Comparison of ENCODE assay signal across 31 cellular contexts in the genomic region with DNA sequence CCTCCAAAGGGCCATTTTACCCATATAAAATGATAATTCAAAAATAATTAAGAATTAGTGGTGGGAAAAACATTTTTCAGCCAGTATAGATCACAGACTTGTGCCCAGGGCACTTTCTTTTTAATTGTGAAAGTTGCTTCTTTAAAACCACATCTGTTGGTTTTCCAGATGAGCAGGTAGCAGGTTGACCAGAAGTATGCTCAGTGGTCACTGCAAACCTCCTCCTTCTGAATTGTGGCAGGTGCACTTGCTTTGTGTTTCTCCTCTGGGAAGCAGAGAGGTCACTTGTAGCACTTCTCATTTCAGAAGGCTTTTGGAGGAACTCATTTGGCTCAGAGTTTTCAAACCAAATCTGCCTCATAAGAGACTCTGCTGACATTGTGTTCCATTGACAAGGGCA.
"Had no signal": no experiment of that assay in that cellular context is flagged by ENCODE, and none has a peak within 500 bp of the region (broad histone marks: within the 10 kb centered on the region; RNA-seq: fewer than 3 reads in every experiment).

No MANE protein-coding gene starts in this region.

- H3K4me3 ChIP-seq: PC-9 had no signal

- H2AFZ ChIP-seq: PC-9 had no signal

- H3K4me2 ChIP-seq: PC-9 had no signal

- DNase-seq: activated CD4-positive, alpha-beta memory T cell treated with anti-CD3 and anti-CD28 coated beads, Interleukin-2, amount 10 ng/mL, durations not matched to agents 7 days and 5 days; activated CD4-positive, alpha-beta T cell treated with anti-CD3 and anti-CD28 coated beads for 1 hour; activated CD4-positive, alpha-beta T cell treated with anti-CD3 and anti-CD28 coated beads for 48 hours; activated CD4-positive, CD25-positive, alpha-beta regulatory T cell; activated CD8-positive, alpha-beta memory T cell treated with anti-CD3 and anti-CD28 coated beads for 24 hours; activated CD8-positive, alpha-beta memory T cell treated with anti-CD3 and anti-CD28 coated beads, Interleukin-2, amount 10 ng/mL, durations not matched to agents 7 days and 5 days; activated CD8-positive, alpha-beta memory T cell treated with anti-CD3 and anti-CD28 coated beads, Interleukin-2, amount 50 U/mL, for 48 hours; activated effector memory CD4-positive, alpha-beta T cell treated with Interleukin-2 at 50 U/mL for 16 hours; activated naive CD4-positive, alpha-beta T cell treated with anti-CD3 and anti-CD28 coated beads, Interleukin-2, amount 10 ng/mL, durations not matched to agents 7 days and 5 days; activated naive CD8-positive, alpha-beta T cell treated with anti-CD3 and anti-CD28 coated beads, Interleukin-2, amount 50 U/mL, for 24 hours; activated T-cell treated with anti-CD3 and anti-CD28 coated beads, Interleukin-2, amount 50 U/mL, for 48 hours; anterior cingulate cortex; brain microvascular endothelial cell; central memory CD4-positive, alpha-beta T cell; Karpas-422; NCI-H1048; NCI-H187 treated with DMSO at 0.1 percent for 48 hours; NCI-H2081; NCI-H2171; NCI-H446; NCI-H510A treated with DMSO at 0.1 percent for 48 hours; NCI-H526 treated with DMSO at 0.1 percent for 48 hours; NCI-H774; NK-92 treated with Interleukin-12 subunit alpha and Interleukin-12 subunit beta, amount 100 ng/mL, for 24 hours; PC-9; Right ventricle myocardium superior; SW 1271; T-helper 1 cell; T-helper 2 cell; T-helper 9 cell; WERI-Rb-1 had no signal

- H3K36me3 ChIP-seq: brain microvascular endothelial cell, WERI-Rb-1 had no signal

- H3K27me3 ChIP-seq: brain microvascular endothelial cell had no signal

- ATAC-seq: activated CD8-positive, alpha-beta memory T cell treated with anti-CD3 and anti-CD28 coated beads, Interleukin-2, amount 10 ng/mL, durations not matched to agents 7 days and 5 days; activated naive CD8-positive, alpha-beta T cell treated with anti-CD3 and anti-CD28 coated beads, Interleukin-2, amount 50 U/mL, for 24 hours had no signal

- H3K27ac ChIP-seq: brain microvascular endothelial cell, PC-9, WERI-Rb-1 had no signal
